Comparison of ENCODE assay signal across 8 cellular contexts in the genomic region with DNA sequence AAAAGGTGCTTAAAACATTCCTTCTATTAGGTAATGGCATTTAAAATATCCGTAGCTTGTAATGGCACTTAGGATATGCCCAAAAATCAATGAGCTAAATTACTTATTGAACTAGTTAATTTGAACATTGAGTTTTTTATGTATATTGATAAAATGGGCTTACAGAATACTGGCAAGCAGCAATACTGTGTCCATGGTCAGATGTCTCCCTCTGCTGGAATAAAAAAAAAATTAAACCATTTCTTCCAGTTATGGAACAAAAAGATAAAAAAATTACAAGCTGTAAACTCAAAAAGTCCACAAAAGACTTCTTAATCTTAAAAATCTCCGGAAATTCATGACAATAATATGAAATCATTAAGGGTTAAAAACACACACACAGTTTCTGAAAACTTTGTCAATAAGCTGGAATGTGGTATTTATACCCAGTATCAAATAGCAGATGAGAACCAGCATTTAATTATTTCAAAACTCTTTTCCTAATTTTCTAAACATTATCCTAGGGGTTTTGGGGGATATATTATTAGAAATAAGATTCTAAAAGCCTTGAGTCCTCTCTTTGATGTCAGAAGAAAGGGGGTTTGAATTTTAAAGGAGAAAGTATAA. TPM values are rescaled to one million over a fixed set of nuclear protein-coding genes. Genes with fewer than 3 reads are reported as not detected.
DNase-seq lines count a peak whose midpoint lies in the region; ATAC-seq and TF ChIP-seq lines count a peak whose summit lies in the region.

No MANE protein-coding gene starts in this region.

- H3K27ac ChIP-seq in CD4-positive, alpha-beta T cell (ENCODE audit: low read depth, low read length) = no peak overlapping the region
- H3K27ac ChIP-seq in SU-DHL-6 (ENCODE audit: low read depth, low read length) = no peak overlapping the region

- no peaks in the 10 kb centered on the region for H3K79me2 ChIP-seq in SU-DHL-6 (ENCODE audit: insufficient read depth, low read length)

- H3K4me3 Mint-ChIP-seq in CD4-positive, alpha-beta T cell = no peak overlapping the region

- no peaks in the 10 kb centered on the region for H4K20me1 ChIP-seq in SU-DHL-6 (ENCODE audit: low read depth, low read length)

- H3K9ac ChIP-seq in SU-DHL-6 (ENCODE audit: low read length) = no peak overlapping the region

- POLR2A ChIA-PET in CD4-positive, alpha-beta T cell (lab: Charles Lee) = no interaction called here

- no peak for DNase-seq in CD4-positive, alpha-beta T cell
- peak; percentile 48 for DNase-seq in HPDE6-E6E7 (ENCODE audit: extremely low spot score)
- DNase-seq in kidney tubule cell (ENCODE audit: low spot score) = peak; percentile 32
- no peak for DNase-seq in stimulated activated CD4-positive, alpha-beta T cell treated with anti-CD3 and anti-CD28 coated beads, Interleukin-15, amount 100 ng/mL, for 24 hours
- no peak for DNase-seq in cerebellar cortex (ENCODE audit: low spot score)

- no peaks in the 10 kb centered on the region for H3K36me3 Mint-ChIP-seq in CD4-positive, alpha-beta T cell (ENCODE audit: low read depth)

- no peaks in the 10 kb centered on the region for H3K36me3 ChIP-seq in SU-DHL-6 (ENCODE audit: low read length)

- H3F3A ChIP-seq in SU-DHL-6 (ENCODE audit: insufficient read depth) = no peaks in the 10 kb centered on the region

- no peak overlapping the region for H3K4me2 ChIP-seq in SU-DHL-6 (ENCODE audit: low read depth, low read length, poor library complexity, severe bottlenecking)

- no peaks in the 10 kb centered on the region for H3K9me2 ChIP-seq in SU-DHL-6 (replicated peaks; ENCODE audit: insufficient read depth, low read length)

- no peak for ATAC-seq in CD4-positive, alpha-beta T cell (ENCODE audit: poor library complexity)
- ATAC-seq in HG03139 (IDR thresholded peaks at IDR 0.05; ENCODE audit: unreplicated experiment) (no peak), HG03175 (IDR thresholded peaks at IDR 0.05; ENCODE audit: unreplicated experiment) (no peak)

- CTCF ChIA-PET in CD4-positive, alpha-beta T cell (lab: Charles Lee) = interaction anchor here (0.7 kb wide), 1 partner anchor 249 kb away, joined by 3 read pairs; no protein-coding TSS in a partner anchor

- peaks cover 9% of the 10 kb centered on the region for H3K9me3 ChIP-seq in CD4-positive, alpha-beta T cell (ENCODE audit: control insufficient read depth, low read length)
- no peaks in the 10 kb centered on the region for H3K9me3 ChIP-seq in SU-DHL-6 (ENCODE audit: insufficient read depth, low read length)

- peaks cover 12% of the 10 kb centered on the region for H3K27me3 ChIP-seq in CD4-positive, alpha-beta T cell (ENCODE audit: control insufficient read depth, insufficient read depth, low read length)
- no peaks in the 10 kb centered on the region for H3K27me3 ChIP-seq in SU-DHL-6 (ENCODE audit: low read length)

- H3K4me1 Mint-ChIP-seq in CD4-positive, alpha-beta T cell (ENCODE audit: low read depth) = no peaks in the 10 kb centered on the region

- no peak overlapping the region for H2AFZ ChIP-seq in SU-DHL-6 (ENCODE audit: low read depth, low read length, severe bottlenecking)

- no peak overlapping the region for H3K27ac Mint-ChIP-seq in CD4-positive, alpha-beta T cell

- no peak overlapping the region for H3K4me3 ChIP-seq in SU-DHL-6 (ENCODE audit: insufficient read depth, low read length, poor library complexity, severe bottlenecking)

- peaks cover 31% of the 10 kb centered on the region for H3K27me3 Mint-ChIP-seq in CD4-positive, alpha-beta T cell

- peaks cover 3% of the 10 kb centered on the region for H3K9me3 Mint-ChIP-seq in CD4-positive, alpha-beta T cell

- intact Hi-C loops in CD4-positive, alpha-beta T cell (cut with DNase I, micrococcal nuclease) = no loop called here

- peak; percentile 16 for TF ChIP-seq CTCF in CD4-positive, alpha-beta T cell (IDR thresholded peaks at IDR 0.05)
- peak; percentile 37 for TF ChIP-seq CTCF in SU-DHL-6 (IDR thresholded peaks at IDR 0.05; ENCODE audit: insufficient read depth, low read length, poor library complexity, severe bottlenecking)

RNA-seq across cellular contexts. Expression of gene PSMD7, which starts 21.5 kb away (rescaled TPM):
- total RNA-seq in CD4-positive, alpha-beta T cell = 100 to 1,000 TPM; 123 to 127 TPM

Comparison
In these comparisons a context has a peak if more than half of its experiments do, and no peak if none do; other contexts are left out.
1. DNase-seq: peak in HPDE6-E6E7 (single experiment) and kidney tubule cell (single experiment); none in CD4-positive, alpha-beta T cell (0 of 10), stimulated activated CD4-positive, alpha-beta T cell treated with anti-CD3 and anti-CD28 coated beads, Interleukin-15, amount 100 ng/mL, for 24 hours (single experiment) and cerebellar cortex (single experiment).